Comparison of ENCODE assay signal across 8 cellular contexts in genomic region chr14:68789798-68790655, GRCh38. TPM values are rescaled to one million over a fixed set of nuclear protein-coding genes. Genes with fewer than 3 reads are reported as not detected.
DNase-seq lines count a peak whose midpoint lies in the region; ATAC-seq and TF ChIP-seq lines count a peak whose summit lies in the region.

No MANE protein-coding gene starts in this region.

- POLR2A ChIA-PET in naive thymus-derived CD4-positive, alpha-beta T cell (lab: Charles Lee) = interaction anchor here (0.6 to 22.1 kb wide), 29 partner anchors 9 to 863 kb away, joined by 3 to 1273 read pairs (median 4); no protein-coding TSS in a partner anchor

- H3K27me3 ChIP-seq in SJSA1 (replicated peaks) (no peaks in the 10 kb centered on the region), WERI-Rb-1 (ENCODE audit: insufficient read depth, low read depth, severe bottlenecking) (peaks cover 9% of the 10 kb centered on the region)
- H3K27me3 ChIP-seq in naive thymus-derived CD4-positive, alpha-beta T cell (ENCODE audit: control insufficient read depth in 2 of 2, insufficient read depth in 2 of 2, low read length in 2 of 2) = no peaks in the 10 kb centered on the region

- DNase-seq in EH (ENCODE audit: low read depth) = peak; percentile 45
- DNase-seq in SJSA1 (ENCODE audit: low read depth in 1 of 2, low spot score in 2 of 2) = no peak
- no peak for DNase-seq in epithelial cell of prostate (ENCODE audit: low read depth, low spot score)
- peak in 3 of 9 donors; percentile 11 to 38 (median 35) for DNase-seq in naive thymus-derived CD4-positive, alpha-beta T cell
- no peak for DNase-seq in WERI-Rb-1
- no peak for DNase-seq in G401 (ENCODE audit: low spot score)

- H3K9me3 ChIP-seq in SJSA1 (replicated peaks) = no peaks in the 10 kb centered on the region
- no peaks in the 10 kb centered on the region for H3K9me3 ChIP-seq in naive thymus-derived CD4-positive, alpha-beta T cell (ENCODE audit: control insufficient read depth in 2 of 3, low read length in 3 of 3)
- no peaks in the 10 kb centered on the region for H3K9me3 ChIP-seq in WERI-Rb-1 (ENCODE audit: severe bottlenecking)

- TF ChIP-seq CTCF in WERI-Rb-1 (IDR thresholded peaks at IDR 0.05; ENCODE audit: low read depth, low read length) = no peak

- intact Hi-C loops in naive thymus-derived CD4-positive, alpha-beta T cell (cut with micrococcal nuclease) = loop anchor here (1.0 to 10.0 kb wide), 23 partner anchors 9 to 1433 kb away; partner anchors contain the start of genes SRSF5 (in 2 of the 2), ATP6V1D (in 1 of the 2), EXD2 (in 1 of the 2) and RAD51B (in 1 of the 2)

- ATAC-seq in naive thymus-derived CD4-positive, alpha-beta T cell = no peak
- ATAC-seq in GM18873 (IDR thresholded peaks at IDR 0.05; ENCODE audit: low FRiP score, unreplicated experiment) (no peak), HG03342 (IDR thresholded peaks at IDR 0.05; ENCODE audit: unreplicated experiment) (no peak)

- peak overlapping the region; percentile 92 to 99 (median 95) for H3K4me3 Mint-ChIP-seq in naive thymus-derived CD4-positive, alpha-beta T cell

- H3K36me3 Mint-ChIP-seq in naive thymus-derived CD4-positive, alpha-beta T cell = peaks cover 16 to 49% (median 42%) of the 10 kb centered on the region in 5 donors

- no peak overlapping the region for H3K27ac ChIP-seq in SJSA1
- H3K27ac ChIP-seq in epithelial cell of prostate = peak overlapping the region; percentile 99
- H3K27ac ChIP-seq in naive thymus-derived CD4-positive, alpha-beta T cell (ENCODE audit: low read depth, low read length) = peak overlapping the region; percentile 100
- no peak overlapping the region for H3K27ac ChIP-seq in WERI-Rb-1

- H3K36me3 ChIP-seq in SJSA1 (peaks cover 43% of the 10 kb centered on the region), WERI-Rb-1 (peaks cover 3% of the 10 kb centered on the region)
- H3K36me3 ChIP-seq in naive thymus-derived CD4-positive, alpha-beta T cell (ENCODE audit: control insufficient read depth in 2 of 3, insufficient read depth in 3 of 3, low read length in 3 of 3) = peaks cover 0 to 33% (median 13%) of the 10 kb centered on the region in 3 experiments

- H3K9me3 Mint-ChIP-seq in naive thymus-derived CD4-positive, alpha-beta T cell = peaks cover 0 to 9% (median 0%) of the 10 kb centered on the region in 11 donors

- peaks cover 39 to 63% (median 47%) of the 10 kb centered on the region in 7 donors for H3K4me1 Mint-ChIP-seq in naive thymus-derived CD4-positive, alpha-beta T cell

- H3K27ac Mint-ChIP-seq in naive thymus-derived CD4-positive, alpha-beta T cell = peak overlapping the region; percentile 91 to 100 (median 99)

- peaks cover 0 to 4% (median 0%) of the 10 kb centered on the region in 5 donors for H3K27me3 Mint-ChIP-seq in naive thymus-derived CD4-positive, alpha-beta T cell

- in situ Hi-C loops in G401 (cut with HindIII; ENCODE audit: low sequenced_read_pairs) = no loop called here

- peak overlapping the region; percentile 59; the same call in 1 of the 2 replicates for H3K4me3 ChIP-seq in SJSA1
- peak overlapping the region; percentile 91 for H3K4me3 ChIP-seq in naive thymus-derived CD4-positive, alpha-beta T cell (ENCODE audit: low read length)
- no peak overlapping the region for H3K4me3 ChIP-seq in WERI-Rb-1 (ENCODE audit: low read depth, low read length)

- H3K4me1 ChIP-seq in SJSA1 (replicated peaks) = peaks cover 36% of the 10 kb centered on the region
- peaks cover 29 to 35% of the 10 kb centered on the region in 2 donors for H3K4me1 ChIP-seq in naive thymus-derived CD4-positive, alpha-beta T cell (ENCODE audit: control insufficient read depth in 2 of 2, insufficient read depth in 2 of 2, low read length in 2 of 2)

- CTCF ChIA-PET in naive thymus-derived CD4-positive, alpha-beta T cell (lab: Charles Lee) = interaction anchor here (0.7 to 12.9 kb wide), 22 partner anchors 8 to 717 kb away, joined by 3 to 219 read pairs (median 6); no protein-coding TSS in a partner anchor

RNA-seq across cellular contexts. Expression of gene ZFP36L1, which starts 2.8 kb away (rescaled TPM):
- total RNA-seq in SJSA1 (2014; rRNA removed; shearing (Covaris generic)) = 11.0 and 22.0 TPM in 2 replicates
- 100 to 1,000 TPM in 4 of 5 experiments, 10 to 100 TPM in 1; 82.0 to 231 (median 203) TPM for total RNA-seq in naive thymus-derived CD4-positive, alpha-beta T cell
- 100 to 1,000 TPM in 1 of 2 donors, 10 to 100 TPM in 1; 85.6 to 160 TPM for polyA plus RNA-seq in naive thymus-derived CD4-positive, alpha-beta T cell
- total RNA-seq in G401 (2014; rRNA removed; shearing (Covaris generic)) = 7.8 and 28.6 TPM in 2 replicates

Comparison
In these comparisons a context has a peak if more than half of its experiments do, and no peak if none do; other contexts are left out.
1. H3K27ac ChIP-seq: peak in epithelial cell of prostate (single experiment) and naive thymus-derived CD4-positive, alpha-beta T cell (single experiment); none in SJSA1 (single experiment) and WERI-Rb-1 (single experiment).